In the genomic region with DNA sequence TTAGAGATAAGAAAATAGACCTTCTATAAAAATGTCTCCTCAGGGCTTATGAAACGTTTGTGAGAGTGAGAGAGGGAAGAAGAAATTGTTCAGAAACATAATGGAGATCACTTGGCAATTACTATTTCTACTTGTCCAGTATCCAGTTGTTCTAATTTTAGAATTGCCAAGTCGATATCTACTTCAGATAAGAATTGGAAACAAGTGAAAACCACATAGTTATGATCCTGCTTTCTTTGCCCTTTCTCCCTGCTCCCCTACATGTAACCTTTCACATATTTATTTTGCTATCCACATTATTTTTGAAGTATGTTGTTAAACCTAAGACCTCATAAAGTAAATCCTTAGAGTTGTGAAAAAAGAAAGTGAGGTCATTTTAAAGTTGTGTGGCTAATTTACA, we compare ENCODE assay signal across 24 cellular contexts.
A peak's percentile ranks its signal among the peaks of the same experiment; 100 is the strongest.
DNase-seq lines count a peak whose midpoint lies in the region; ATAC-seq, FAIRE-seq and TF ChIP-seq lines count a peak whose summit lies in the region.
"Had no signal": no experiment of that assay in that cellular context is flagged by ENCODE, and none has a peak within 500 bp of the region (broad histone marks: within the 10 kb centered on the region; RNA-seq: fewer than 3 reads in every experiment).

No MANE protein-coding gene starts in this region.

- H3K9me3 Mint-ChIP-seq in nephron (no peaks in the 10 kb centered on the region), T-cell (peaks cover 3 to 15% (median 11%) of the 10 kb centered on the region in 3 donors)
- H3K9me3 Mint-ChIP-seq: GM23338, H9 had no signal

- TF ChIP-seq CTCF in right lobe of liver (IDR thresholded peaks at IDR 0.05) (no peak), HepG2 (CRISPR knock-in tag; IDR thresholded peaks at IDR 0.05) (no peak), nephron (IDR thresholded peaks at IDR 0.05; ENCODE audit: unreplicated experiment in 3 of 3) (no peak)

- TF ChIP-seq RAD21 in HepG2 (CRISPR knock-in tag; IDR thresholded peaks at IDR 0.05), result no peak

- H3K27me3 ChIP-seq in right lobe of liver, result no peaks in the 10 kb centered on the region
- H3K27me3 ChIP-seq in HepG2 (ENCODE audit: control insufficient read depth in 1 of 2, insufficient read depth in 2 of 2, low read length in 2 of 2), result no peaks in the 10 kb centered on the region

- peak overlapping the region in 1 of 3 donors; percentile 2 for H3K27ac ChIP-seq in right lobe of liver
- H3K27ac ChIP-seq in HepG2 (ENCODE audit: extremely low read length, insufficient read depth, low read length), result no peak overlapping the region
- H3K27ac ChIP-seq: 22Rv1 had no signal

- TF ChIP-seq EP300 in HepG2 (IDR thresholded peaks at IDR 0.05; ENCODE audit: low read depth in 2 of 2, low read length in 2 of 2), result no peak
- TF ChIP-seq EP300 in HepG2 (CRISPR knock-in tag; IDR thresholded peaks at IDR 0.05; ENCODE audit: borderline replicate concordance), result no peak

- no peak overlapping the region for H3K9ac ChIP-seq in HepG2 (ENCODE audit: insufficient read depth, low read depth, low read length)

- POLR2A ChIA-PET in HepG2 (lab: Yijun Ruan, JAX), result no interaction called here
- POLR2A ChIA-PET in T-cell (lab: Charles Lee), result no interaction called here

- H3K4me2 ChIP-seq in HepG2 (ENCODE audit: low read depth, low read length), result no peak overlapping the region
- H3K4me2 ChIP-seq: GM23338 had no signal

- H3K27ac Mint-ChIP-seq in nephron, result peak overlapping the region; percentile 11 to 58 (median 49)
- H3K27ac Mint-ChIP-seq in T-cell, result no peak overlapping the region
- H3K27ac Mint-ChIP-seq: CD4-positive, alpha-beta memory T cell; GM23338; H9; HFFc6 had no signal

- H3K4me3 Mint-ChIP-seq in nephron, result no peak overlapping the region
- H3K4me3 Mint-ChIP-seq in T-cell, result no peak overlapping the region
- H3K4me3 Mint-ChIP-seq: CD4-positive, alpha-beta memory T cell; GM23338; H9; HFFc6 had no signal

- no TSS peak for BruUV-seq in HepG2 (replicated peaks; lab: Mats Ljungman, UMichigan)

- no peak overlapping the region for H2AFZ ChIP-seq in HepG2 (ENCODE audit: low read length)
- H2AFZ ChIP-seq: GM23338 had no signal

- intact Hi-C loops in right lobe of liver (cut with DNase I), result no loop called here
- intact Hi-C loops in HepG2 (cut with micrococcal nuclease; ENCODE audit: unreplicated experiment), result no loop called here

- H3K4me3 ChIP-seq in right lobe of liver (no peak overlapping the region), HepG2 (replicated peaks in 1 of 3; ENCODE audit: insufficient read depth in 1 of 3, low read depth in 2 of 3, low read length in 3 of 3) (no peak overlapping the region)
- H3K4me3 ChIP-seq: GM23338 had no signal

- no peaks in the 10 kb centered on the region for H3K36me3 ChIP-seq in right lobe of liver
- H3K36me3 ChIP-seq in HepG2 (replicated peaks in 1 of 2; ENCODE audit: control insufficient read depth in 1 of 2, insufficient read depth in 2 of 2, low read length in 2 of 2), result no peaks in the 10 kb centered on the region

- in situ Hi-C loops in HepG2 (cut with HindIII; ENCODE audit: extremely low pct_ligation_motif_present, low pct_unique_long_range_greater_than_20kb), result no loop called here

- H3K27me3 Mint-ChIP-seq in nephron (ENCODE audit: low read depth) (no peaks in the 10 kb centered on the region), T-cell (no peaks in the 10 kb centered on the region)
- H3K27me3 Mint-ChIP-seq: CD4-positive, alpha-beta memory T cell had no signal

- no peaks in the 10 kb centered on the region for H3K79me2 ChIP-seq in HepG2 (ENCODE audit: insufficient read depth, low read length)

- no peaks in the 10 kb centered on the region for H3K4me1 Mint-ChIP-seq in nephron
- no peaks in the 10 kb centered on the region for H3K4me1 Mint-ChIP-seq in T-cell
- H3K4me1 Mint-ChIP-seq: CD4-positive, alpha-beta memory T cell had no signal

- H3K9me3 ChIP-seq in right lobe of liver (no peaks in the 10 kb centered on the region), HepG2 (ENCODE audit: low read length) (peaks cover 73% of the 10 kb centered on the region)

- CTCF ChIA-PET in HepG2 (lab: Yijun Ruan, JAX; ENCODE audit: low intra/inter-chr PET ratio, low total read pairs) (no interaction called here), T-cell (lab: Charles Lee) (interaction anchor here in 1 of 2 donors (1.0 kb wide), 1 partner anchor 11 kb away, joined by 3 read pairs; no protein-coding TSS in a partner anchor)

- ATAC-seq in right lobe of liver (peak; percentile 59 to 68 (median 62)), HepG2 (no peak), left lobe of liver (peak; percentile 79), HG03565 (IDR thresholded peaks at IDR 0.05; ENCODE audit: unreplicated experiment) (no peak), T-cell (replicated peaks in 1 of 4) (no peak)
- ATAC-seq: GM23338, HCT116 had no signal

- H3K4me1 ChIP-seq in right lobe of liver, result peaks cover 0 to 10% (median 0%) of the 10 kb centered on the region in 4 donors
- no peaks in the 10 kb centered on the region for H3K4me1 ChIP-seq in HepG2 (ENCODE audit: insufficient read depth, low read length)

- H3K36me3 Mint-ChIP-seq in nephron (ENCODE audit: low read depth) (no peaks in the 10 kb centered on the region), T-cell (no peaks in the 10 kb centered on the region)
- H3K36me3 Mint-ChIP-seq: CD4-positive, alpha-beta memory T cell had no signal

- no peaks in the 10 kb centered on the region for H4K20me1 ChIP-seq in HepG2 (ENCODE audit: insufficient read depth, low read length)

- 10% methylated on average over 2 of the region's 2 CpGs for WGBS in right lobe of liver (ENCODE audit: insufficient coverage, low coverage, low lambda C conversion rate, missing lambda C conversion rate)
- 0% methylated on average over 2 of the region's 2 CpGs for WGBS in HepG2 (ENCODE audit: low lambda C conversion rate)

- DNase-seq in right lobe of liver (no peak), HepG2 (ENCODE audit: low spot score) (no peak), left lobe of liver (ENCODE audit: low spot score) (no peak), UCSD-AML1 (lab: John Stamatoyannopoulos, UW; ENCODE audit: unreplicated experiment) (no peak), T-cell (no peak)
- DNase-seq: ACHN; AML-193; C1 segment of cervical spinal cord; Calu3; CD4-positive, alpha-beta memory T cell; COR-L47; DMS53; DMS79 treated with DMSO at 0.1 percent for 48 hours; GF-D8; H9; HFFc6 had no signal

- TF ChIP-seq POLR2A in right lobe of liver (IDR thresholded peaks at IDR 0.05) (no peak), HepG2 (IDR thresholded peaks at IDR 0.05; ENCODE audit: insufficient read depth in 1 of 2, low read depth in 2 of 2, low read length in 2 of 2) (no peak)

- no peak for FAIRE-seq in HepG2 (lab: Jason Lieb, UNC)
- FAIRE-seq: A204.1, GM12891, GM18507 had no signal

TF ChIP-seq in HepG2, 621 proteins besides CTCF, POLR2A, EP300 and RAD21:
- no peak for TF ChIP-seq EEA1 (CRISPR knock-in tag; IDR thresholded peaks at IDR 0.05; ENCODE audit: borderline replicate concordance)
- no peak for TF ChIP-seq ZC3H13 (CRISPR knock-in tag; IDR thresholded peaks at IDR 0.05)
- TF ChIP-seq FIP1L1 (IDR thresholded peaks at IDR 0.05; ENCODE audit: borderline replicate concordance, insufficient read depth, low read depth, low read length), result no peak
- TF ChIP-seq, protein P1, sequence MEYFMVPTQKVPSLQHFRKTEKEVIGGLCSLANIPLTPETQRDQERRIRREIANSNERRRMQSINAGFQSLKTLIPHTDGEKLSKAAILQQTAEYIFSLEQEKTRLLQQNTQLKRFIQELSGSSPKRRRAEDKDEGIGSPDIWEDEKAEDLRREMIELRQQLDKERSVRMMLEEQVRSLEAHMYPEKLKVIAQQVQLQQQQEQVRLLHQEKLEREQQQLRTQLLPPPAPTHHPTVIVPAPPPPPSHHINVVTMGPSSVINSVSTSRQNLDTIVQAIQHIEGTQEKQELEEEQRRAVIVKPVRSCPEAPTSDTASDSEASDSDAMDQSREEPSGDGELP (IDR thresholded peaks at IDR 0.05; ENCODE audit: borderline replicate concordance, low read depth), result no peak

Comparison
In these comparisons a context has a peak if more than half of its experiments do, and no peak if none do; other contexts are left out.
1. ATAC-seq: peak in right lobe of liver (4 of 4) and left lobe of liver (single experiment); none in HepG2 (single experiment), HG03565 (single experiment) and T-cell (0 of 4).
2. H3K27ac Mint-ChIP-seq: peak in nephron (3 of 3); none in T-cell (0 of 2).